Comparison of ENCODE assay signal across 1 cellular context in the genomic region with DNA sequence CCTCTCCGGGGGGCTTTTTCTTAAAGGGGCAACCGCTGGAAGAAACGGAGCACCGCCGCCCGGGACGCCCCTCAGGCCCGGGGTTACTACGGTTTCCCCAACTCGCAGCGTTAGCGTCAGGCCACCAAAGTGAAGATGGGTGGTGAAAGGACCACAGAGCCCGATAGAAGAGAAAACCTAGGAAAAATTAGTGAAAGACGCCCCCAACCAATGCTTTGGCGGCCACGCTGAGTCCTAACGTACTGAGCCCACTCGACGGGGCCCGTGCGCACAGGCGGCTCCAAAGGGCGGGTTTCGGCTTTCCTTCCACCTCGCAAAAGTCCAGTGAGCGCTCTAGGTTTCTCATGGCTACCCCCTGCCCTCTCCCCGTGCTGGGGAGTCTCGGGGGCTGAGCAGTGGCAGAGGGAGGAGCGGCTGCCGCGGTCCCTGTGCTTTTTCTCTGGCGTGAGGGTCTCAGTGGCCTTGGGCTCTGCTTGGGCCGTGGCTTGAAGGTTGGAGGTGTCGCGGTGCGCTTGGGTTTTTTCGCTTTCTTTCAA.
TF ChIP-seq lines count a peak whose summit lies in the region.

No MANE protein-coding gene starts in this region.

TF ChIP-seq in HepG2, 621 proteins besides CTCF, POLR2A, EP300 and RAD21 (continued from another document and continues in another):
- TF ChIP-seq ZNF609 (CRISPR knock-in tag; IDR thresholded peaks at IDR 0.05; ENCODE audit: borderline replicate concordance) (no peak), ZNF251 (CRISPR knock-in tag; IDR thresholded peaks at IDR 0.05) (no peak), HCFC1 (IDR thresholded peaks at IDR 0.05; ENCODE audit: low read depth, low read length) (no peak), NR0B2 (CRISPR knock-in tag; IDR thresholded peaks at IDR 0.05) (no peak; the same call in 1 of the 2 replicates), BCLAF1 (IDR thresholded peaks at IDR 0.05) (no peak), TRAFD1 (CRISPR knock-in tag; IDR thresholded peaks at IDR 0.05; ENCODE audit: borderline replicate concordance) (no peak), FOXA3 (CRISPR knock-in tag; IDR thresholded peaks at IDR 0.05) (no peak), ZXDC (CRISPR knock-in tag; IDR thresholded peaks at IDR 0.05) (no peak), HMG20B (CRISPR knock-in tag; conservative IDR thresholded peaks at IDR 0.05) (no peak), CBX2 (IDR thresholded peaks at IDR 0.05; ENCODE audit: low read depth, low read length) (no peak), CBX2 (CRISPR knock-in tag; IDR thresholded peaks at IDR 0.05; ENCODE audit: low read depth) (no peak), CREB1 (IDR thresholded peaks at IDR 0.05) (no peak), CREB1 (CRISPR knock-in tag; IDR thresholded peaks at IDR 0.05) (no peak), MAF1 (CRISPR knock-in tag; IDR thresholded peaks at IDR 0.05; ENCODE audit: borderline replicate concordance) (no peak), ZNF224 (CRISPR knock-in tag; IDR thresholded peaks at IDR 0.05) (no peak), EED (CRISPR knock-in tag; IDR thresholded peaks at IDR 0.05) (no peak; the same call in 1 of the 2 replicates), GLI4 (CRISPR knock-in tag; IDR thresholded peaks at IDR 0.05; ENCODE audit: borderline replicate concordance) (peak; percentile 82; the same call in 1 of the 2 replicates), ATF4 (CRISPR knock-in tag; IDR thresholded peaks at IDR 0.05) (no peak), THAP8 (CRISPR knock-in tag; IDR thresholded peaks at IDR 0.05; ENCODE audit: borderline replicate concordance) (no peak; the same call in 1 of the 2 replicates), SP5 (CRISPR knock-in tag; IDR thresholded peaks at IDR 0.05; ENCODE audit: borderline replicate concordance, low read depth) (no peak), RARG (CRISPR knock-in tag; IDR thresholded peaks at IDR 0.05; ENCODE audit: low read depth) (no peak)
- TF ChIP-seq, protein P1, sequence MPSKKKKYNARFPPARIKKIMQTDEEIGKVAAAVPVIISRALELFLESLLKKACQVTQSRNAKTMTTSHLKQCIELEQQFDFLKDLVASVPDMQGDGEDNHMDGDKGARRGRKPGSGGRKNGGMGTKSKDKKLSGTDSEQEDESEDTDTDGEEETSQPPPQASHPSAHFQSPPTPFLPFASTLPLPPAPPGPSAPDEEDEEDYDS (CRISPR knock-in tag; IDR thresholded peaks at IDR 0.05): no peak
- TF ChIP-seq, protein P2, sequence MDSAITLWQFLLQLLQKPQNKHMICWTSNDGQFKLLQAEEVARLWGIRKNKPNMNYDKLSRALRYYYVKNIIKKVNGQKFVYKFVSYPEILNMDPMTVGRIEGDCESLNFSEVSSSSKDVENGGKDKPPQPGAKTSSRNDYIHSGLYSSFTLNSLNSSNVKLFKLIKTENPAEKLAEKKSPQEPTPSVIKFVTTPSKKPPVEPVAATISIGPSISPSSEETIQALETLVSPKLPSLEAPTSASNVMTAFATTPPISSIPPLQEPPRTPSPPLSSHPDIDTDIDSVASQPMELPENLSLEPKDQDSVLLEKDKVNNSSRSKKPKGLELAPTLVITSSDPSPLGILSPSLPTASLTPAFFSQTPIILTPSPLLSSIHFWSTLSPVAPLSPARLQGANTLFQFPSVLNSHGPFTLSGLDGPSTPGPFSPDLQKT (CRISPR knock-in tag; IDR thresholded peaks at IDR 0.05; ENCODE audit: borderline replicate concordance): no peak
- TF ChIP-seq, protein P3, sequence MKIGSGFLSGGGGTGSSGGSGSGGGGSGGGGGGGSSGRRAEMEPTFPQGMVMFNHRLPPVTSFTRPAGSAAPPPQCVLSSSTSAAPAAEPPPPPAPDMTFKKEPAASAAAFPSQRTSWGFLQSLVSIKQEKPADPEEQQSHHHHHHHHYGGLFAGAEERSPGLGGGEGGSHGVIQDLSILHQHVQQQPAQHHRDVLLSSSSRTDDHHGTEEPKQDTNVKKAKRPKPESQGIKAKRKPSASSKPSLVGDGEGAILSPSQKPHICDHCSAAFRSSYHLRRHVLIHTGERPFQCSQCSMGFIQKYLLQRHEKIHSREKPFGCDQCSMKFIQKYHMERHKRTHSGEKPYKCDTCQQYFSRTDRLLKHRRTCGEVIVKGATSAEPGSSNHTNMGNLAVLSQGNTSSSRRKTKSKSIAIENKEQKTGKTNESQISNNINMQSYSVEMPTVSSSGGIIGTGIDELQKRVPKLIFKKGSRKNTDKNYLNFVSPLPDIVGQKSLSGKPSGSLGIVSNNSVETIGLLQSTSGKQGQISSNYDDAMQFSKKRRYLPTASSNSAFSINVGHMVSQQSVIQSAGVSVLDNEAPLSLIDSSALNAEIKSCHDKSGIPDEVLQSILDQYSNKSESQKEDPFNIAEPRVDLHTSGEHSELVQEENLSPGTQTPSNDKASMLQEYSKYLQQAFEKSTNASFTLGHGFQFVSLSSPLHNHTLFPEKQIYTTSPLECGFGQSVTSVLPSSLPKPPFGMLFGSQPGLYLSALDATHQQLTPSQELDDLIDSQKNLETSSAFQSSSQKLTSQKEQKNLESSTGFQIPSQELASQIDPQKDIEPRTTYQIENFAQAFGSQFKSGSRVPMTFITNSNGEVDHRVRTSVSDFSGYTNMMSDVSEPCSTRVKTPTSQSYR (CRISPR knock-in tag; IDR thresholded peaks at IDR 0.05; ENCODE audit: borderline replicate concordance): no peak
- TF ChIP-seq, protein P4, sequence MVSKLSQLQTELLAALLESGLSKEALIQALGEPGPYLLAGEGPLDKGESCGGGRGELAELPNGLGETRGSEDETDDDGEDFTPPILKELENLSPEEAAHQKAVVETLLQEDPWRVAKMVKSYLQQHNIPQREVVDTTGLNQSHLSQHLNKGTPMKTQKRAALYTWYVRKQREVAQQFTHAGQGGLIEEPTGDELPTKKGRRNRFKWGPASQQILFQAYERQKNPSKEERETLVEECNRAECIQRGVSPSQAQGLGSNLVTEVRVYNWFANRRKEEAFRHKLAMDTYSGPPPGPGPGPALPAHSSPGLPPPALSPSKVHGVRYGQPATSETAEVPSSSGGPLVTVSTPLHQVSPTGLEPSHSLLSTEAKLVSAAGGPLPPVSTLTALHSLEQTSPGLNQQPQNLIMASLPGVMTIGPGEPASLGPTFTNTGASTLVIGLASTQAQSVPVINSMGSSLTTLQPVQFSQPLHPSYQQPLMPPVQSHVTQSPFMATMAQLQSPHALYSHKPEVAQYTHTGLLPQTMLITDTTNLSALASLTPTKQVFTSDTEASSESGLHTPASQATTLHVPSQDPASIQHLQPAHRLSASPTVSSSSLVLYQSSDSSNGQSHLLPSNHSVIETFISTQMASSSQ (IDR thresholded peaks at IDR 0.05; ENCODE audit: low read depth): 0 out of 2 replicates have a peak, but pooled peaks have one; percentile 2
- TF ChIP-seq, protein P4 (CRISPR knock-in tag; IDR thresholded peaks at IDR 0.05; ENCODE audit: borderline replicate concordance): no peak
